18 cellular contexts compared by ENCODE assay signal in the genomic region with DNA sequence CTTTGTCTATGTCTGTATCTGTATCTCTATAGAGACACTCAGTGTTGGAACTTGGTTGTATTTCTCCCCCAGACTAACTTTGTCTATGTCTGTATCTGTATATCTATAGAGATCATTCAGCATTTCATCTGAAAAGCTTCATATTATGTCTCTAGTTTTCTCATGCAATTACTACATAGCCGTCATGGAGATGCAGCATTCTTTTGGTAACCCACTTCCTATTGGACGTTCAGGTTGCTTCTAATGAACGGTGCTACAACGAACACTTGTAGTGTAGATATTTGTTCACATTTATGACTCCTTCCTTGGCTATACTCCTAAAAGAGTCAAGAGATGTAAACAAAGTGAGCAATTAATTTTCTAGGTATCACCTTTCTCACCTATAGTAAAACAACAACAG.
DNase-seq lines count a peak whose midpoint lies in the region; ATAC-seq and TF ChIP-seq lines count a peak whose summit lies in the region.
"Had no signal": no experiment of that assay in that cellular context is flagged by ENCODE, and none has a peak within 500 bp of the region (broad histone marks: within the 10 kb centered on the region; RNA-seq: fewer than 3 reads in every experiment).

No MANE protein-coding gene starts in this region.

- peaks cover 11% of the 10 kb centered on the region for H3K9me3 Mint-ChIP-seq in activated CD4-positive, alpha-beta T cell treated with anti-CD3 and anti-CD28 coated beads, Interleukin-2, amount 10 ng/mL, durations not matched to agents 24 days and 14 days
- peaks cover 13% of the 10 kb centered on the region for H3K9me3 Mint-ChIP-seq in T-helper 2 cell treated with Interferon-gamma antibody and Interleukin-4, amounts not matched to agents 5 μg/mL and 100 μg/mL, for 36 hours
- H3K9me3 Mint-ChIP-seq in memory B cell: peaks cover 2% of the 10 kb centered on the region

- peak overlapping the region; percentile 99 for H3K27ac Mint-ChIP-seq in activated CD4-positive, alpha-beta T cell treated with anti-CD3 and anti-CD28 coated beads, Interleukin-2, amount 10 ng/mL, durations not matched to agents 24 days and 14 days
- H3K27ac Mint-ChIP-seq in T-helper 2 cell treated with Interferon-gamma antibody and Interleukin-4, amounts not matched to agents 5 μg/mL and 100 μg/mL, for 36 hours: peak overlapping the region; percentile 99
- peak overlapping the region; percentile 93 for H3K27ac Mint-ChIP-seq in memory B cell

- H3K4me3 Mint-ChIP-seq in activated CD4-positive, alpha-beta T cell treated with anti-CD3 and anti-CD28 coated beads, Interleukin-2, amount 10 ng/mL, durations not matched to agents 24 days and 14 days: peak overlapping the region; percentile 92
- peak overlapping the region; percentile 93 for H3K4me3 Mint-ChIP-seq in T-helper 2 cell treated with Interferon-gamma antibody and Interleukin-4, amounts not matched to agents 5 μg/mL and 100 μg/mL, for 36 hours
- H3K4me3 Mint-ChIP-seq in memory B cell: peak overlapping the region; percentile 78

- peaks cover 66% of the 10 kb centered on the region for H3K4me1 Mint-ChIP-seq in activated CD4-positive, alpha-beta T cell treated with anti-CD3 and anti-CD28 coated beads, Interleukin-2, amount 10 ng/mL, durations not matched to agents 24 days and 14 days
- H3K4me1 Mint-ChIP-seq in T-helper 2 cell treated with Interferon-gamma antibody and Interleukin-4, amounts not matched to agents 5 μg/mL and 100 μg/mL, for 36 hours (ENCODE audit: low read depth): peaks cover 67% of the 10 kb centered on the region
- H3K4me1 Mint-ChIP-seq in memory B cell: peaks cover 61% of the 10 kb centered on the region

- no peak for TF ChIP-seq CTCF in GM12865 (IDR thresholded peaks at IDR 0.05; ENCODE audit: insufficient read depth, low read depth, low read length, missing control alignments)

- no peaks in the 10 kb centered on the region for H3K27me3 Mint-ChIP-seq in activated CD4-positive, alpha-beta T cell treated with anti-CD3 and anti-CD28 coated beads, Interleukin-2, amount 10 ng/mL, durations not matched to agents 24 days and 14 days
- H3K27me3 Mint-ChIP-seq in T-helper 2 cell treated with Interferon-gamma antibody and Interleukin-4, amounts not matched to agents 5 μg/mL and 100 μg/mL, for 36 hours (ENCODE audit: low read depth): no peaks in the 10 kb centered on the region
- no peaks in the 10 kb centered on the region for H3K27me3 Mint-ChIP-seq in memory B cell

- peak overlapping the region; percentile 40; the same call in 1 of the 2 replicates for H3K4me3 ChIP-seq in GM12865 (ENCODE audit: low read depth, low read length)
- H3K4me3 ChIP-seq: colonic mucosa, vagina had no signal

- intact Hi-C loops in activated CD4-positive, alpha-beta T cell treated with anti-CD3 and anti-CD28 coated beads, Interleukin-2, amount 10 ng/mL, durations not matched to agents 24 days and 14 days (cut with micrococcal nuclease): loop anchor here (2.0 to 10.0 kb wide), 2 partner anchors 21 to 953 kb away; partner anchors contain the start of gene PARP11

- DNase-seq in activated CD4-positive, alpha-beta T cell treated with anti-CD3 and anti-CD28 coated beads, Interleukin-2, amount 10 ng/mL, durations not matched to agents 24 days and 14 days: no peak
- DNase-seq in activated CD4-positive, alpha-beta T cell treated with anti-CD3 and anti-CD28 coated beads, Interleukin-2, amount 50 U/mL, for 4 hours: no peak
- DNase-seq in GM12865 (ENCODE audit: low read depth) (no peak), memory B cell (ENCODE audit: low spot score in 2 of 2) (no peak), HuH-7 (ENCODE audit: low spot score) (no peak), NCI-H526 treated with DMSO at 0.1 percent for 48 hours (lab: John Stamatoyannopoulos, UW) (no peak)
- DNase-seq in T-helper 2 cell treated with Interferon-gamma antibody and Interleukin-4, amounts not matched to agents 5 μg/mL and 100 μg/mL, for 36 hours (ENCODE audit: low spot score): no peak
- DNase-seq: activated CD8-positive, alpha-beta memory T cell treated with anti-CD3 and anti-CD28 coated beads, Interleukin-2, amount 50 U/mL, for 4 hours; brain microvascular endothelial cell; colonic mucosa; DMS53; KBM-7; left ventricle myocardium superior; NCI-H2107; SHP77; stimulated activated CD4-positive, alpha-beta T cell treated with anti-CD3 and anti-CD28 coated beads, Interleukin-4, amount 100 ng/mL, for 4 hours had no signal

- ATAC-seq in memory B cell (ENCODE audit: low read depth) (no peak), GM19467 (IDR thresholded peaks at IDR 0.05; ENCODE audit: unreplicated experiment) (no peak)
- ATAC-seq: left ventricle myocardium superior had no signal

- peaks cover 19% of the 10 kb centered on the region for H3K36me3 Mint-ChIP-seq in activated CD4-positive, alpha-beta T cell treated with anti-CD3 and anti-CD28 coated beads, Interleukin-2, amount 10 ng/mL, durations not matched to agents 24 days and 14 days (ENCODE audit: low read depth)
- H3K36me3 Mint-ChIP-seq in T-helper 2 cell treated with Interferon-gamma antibody and Interleukin-4, amounts not matched to agents 5 μg/mL and 100 μg/mL, for 36 hours (ENCODE audit: low read depth): peaks cover 75% of the 10 kb centered on the region
- peaks cover under 1% of the 10 kb centered on the region for H3K36me3 Mint-ChIP-seq in memory B cell
